ENCODE assay signal across 8 cellular contexts in genomic region chr1:155062702-155063411, GRCh38. TPM values are rescaled to one million over a fixed set of nuclear protein-coding genes. Genes with fewer than 3 reads are reported as not detected.
DNase-seq lines count a peak whose midpoint lies in the region.

No MANE protein-coding gene starts in this region.

- H3K18ac ChIP-seq in mesenchymal stem cell (ENCODE audit: low read depth in 1 of 2, low read length in 2 of 2), result no peak overlapping the region

- peak overlapping the region; percentile 68 for H3K27ac Mint-ChIP-seq in dendritic cell treated with granulocyte-macrophage colony-stimulating factor and Interleukin-4, amounts not matched to agents 40 ng/mL and 50 ng/mL, for 4 days

- in situ Hi-C loops in G401 (cut with HindIII; ENCODE audit: low sequenced_read_pairs), result no loop called here

- H4K91ac ChIP-seq in mesenchymal stem cell (ENCODE audit: low read length), result no peak overlapping the region

- peaks cover 23% of the 10 kb centered on the region for H3K4me1 ChIP-seq in mesenchymal stem cell (ENCODE audit: control insufficient read depth, insufficient read depth, low read depth, low read length)

- no peak overlapping the region for H2AK5ac ChIP-seq in mesenchymal stem cell (ENCODE audit: low read length, severe bottlenecking)

- H3K4me2 ChIP-seq in mesenchymal stem cell (ENCODE audit: low read length, poor library complexity, severe bottlenecking), result peak overlapping the region; percentile 50

- no peak overlapping the region for H4K8ac ChIP-seq in mesenchymal stem cell (ENCODE audit: low read length)

- no peak overlapping the region for H3K27ac ChIP-seq in mesenchymal stem cell (ENCODE audit: low read length, poor library complexity, severe bottlenecking)

- H3K27me3 ChIP-seq in MG63 (no peaks in the 10 kb centered on the region), mesenchymal stem cell (ENCODE audit: control insufficient read depth in 1 of 2, insufficient read depth in 1 of 2, low read length in 2 of 2) (no peaks in the 10 kb centered on the region)

- H3K4me3 ChIP-seq in MG63 (peak overlapping the region; percentile 85), mesenchymal stem cell (ENCODE audit: insufficient read depth in 1 of 2, low read depth in 1 of 2, low read length in 2 of 2) (peak overlapping the region; percentile 36 to 92)

- peaks cover 78% of the 10 kb centered on the region for H3K36me3 Mint-ChIP-seq in dendritic cell treated with granulocyte-macrophage colony-stimulating factor and Interleukin-4, amounts not matched to agents 40 ng/mL and 50 ng/mL, for 4 days (ENCODE audit: low read depth)

- H3K4ac ChIP-seq in mesenchymal stem cell (ENCODE audit: low read depth in 1 of 2, low read length in 2 of 2), result no peak overlapping the region

- peaks cover 68% of the 10 kb centered on the region for H3K4me1 Mint-ChIP-seq in dendritic cell treated with granulocyte-macrophage colony-stimulating factor and Interleukin-4, amounts not matched to agents 40 ng/mL and 50 ng/mL, for 4 days (ENCODE audit: low read depth)

- H3K4me3 Mint-ChIP-seq in dendritic cell treated with granulocyte-macrophage colony-stimulating factor and Interleukin-4, amounts not matched to agents 40 ng/mL and 50 ng/mL, for 4 days, result peak overlapping the region; percentile 84

- 4% methylated on average over 43 of the region's 46 CpGs for WGBS in mesenchymal stem cell

- no peak overlapping the region for H2BK5ac ChIP-seq in mesenchymal stem cell (ENCODE audit: low read depth, low read length, poor library complexity, severe bottlenecking)

- peaks cover 36% of the 10 kb centered on the region for H3K36me3 ChIP-seq in MG63
- H3K36me3 ChIP-seq in mesenchymal stem cell (ENCODE audit: control insufficient read depth in 1 of 2, insufficient read depth in 2 of 2, low read depth in 1 of 2, low read length in 2 of 2), result peaks cover 26 to 39% of the 10 kb centered on the region in 2 experiments

- DNase-seq in G401 (ENCODE audit: low spot score), result peak; percentile 59
- DNase-seq in MG63, result no peak
- DNase-seq in activated CD4-positive, CD25-positive, alpha-beta regulatory T cell treated with anti-CD3 and anti-CD28 coated beads, Interleukin-2, amount 50 U/mL, for 16 hours (ENCODE audit: low read depth, low spot score), result peak; percentile 45
- peak; percentile 69 for DNase-seq in mesenchymal stem cell
- DNase-seq in stimulated activated CD8-positive, alpha-beta memory T cell treated with anti-CD3 and anti-CD28 coated beads, Interleukin-7, amount 100 ng/mL, for 24 hours (ENCODE audit: low read depth), result peak; percentile 59
- no peak for DNase-seq in KG1 (lab: John Stamatoyannopoulos, UW)
- no peak for DNase-seq in Ammon's horn (ENCODE audit: low spot score)

- no peak overlapping the region for H3K14ac ChIP-seq in mesenchymal stem cell (ENCODE audit: low read length in 2 of 2)

- peaks cover 12% of the 10 kb centered on the region for H3K27me3 Mint-ChIP-seq in dendritic cell treated with granulocyte-macrophage colony-stimulating factor and Interleukin-4, amounts not matched to agents 40 ng/mL and 50 ng/mL, for 4 days

- H2BK12ac ChIP-seq in mesenchymal stem cell (ENCODE audit: low read length in 2 of 2), result no peak overlapping the region

- H3K23ac ChIP-seq in mesenchymal stem cell (ENCODE audit: low read length in 2 of 2), result no peak overlapping the region

- no peak overlapping the region for H2BK15ac ChIP-seq in mesenchymal stem cell (ENCODE audit: low read depth, poor library complexity, severe bottlenecking)

- peaks cover 10% of the 10 kb centered on the region for H3K79me1 ChIP-seq in mesenchymal stem cell (replicated peaks; ENCODE audit: low read length, poor library complexity, severe bottlenecking)

- no peak overlapping the region for H3K9ac ChIP-seq in mesenchymal stem cell (ENCODE audit: low read length)

- H3K9me3 Mint-ChIP-seq in dendritic cell treated with granulocyte-macrophage colony-stimulating factor and Interleukin-4, amounts not matched to agents 40 ng/mL and 50 ng/mL, for 4 days, result no peaks in the 10 kb centered on the region

- no peak overlapping the region for H2AFZ ChIP-seq in mesenchymal stem cell (ENCODE audit: low read depth, low read length)

- H2BK120ac ChIP-seq in mesenchymal stem cell (ENCODE audit: low read depth, low read length), result no peak overlapping the region

- intact Hi-C loops in dendritic cell treated with granulocyte-macrophage colony-stimulating factor and Interleukin-4, amounts not matched to agents 40 ng/mL and 50 ng/mL, for 4 days (cut with micrococcal nuclease), result loop anchor here (1.0 kb wide), 1 partner anchor 21 kb away; no protein-coding TSS in a partner anchor

- H3K9me3 ChIP-seq in MG63 (no peaks in the 10 kb centered on the region), mesenchymal stem cell (ENCODE audit: control insufficient read depth, low read length) (no peaks in the 10 kb centered on the region)

RNA-seq across cellular contexts. Expression of gene EFNA4, which starts 0.7 kb away (rescaled TPM):
- 14.0 and 26.2 TPM in 2 replicates for total RNA-seq in G401 (2014; rRNA removed; shearing (Covaris generic))
- 12.0 and 13.0 TPM in 2 replicates for total RNA-seq in MG63 (2014; rRNA removed; shearing (Covaris generic); ENCODE audit: low replicate concordance)
- 14.2 TPM for polyA plus RNA-seq in mesenchymal stem cell (2013, experiment 1 of 2)
- 14.3 TPM for polyA plus RNA-seq in mesenchymal stem cell (2013, experiment 2 of 2)

RNA-seq across cellular contexts. Expression of gene ADAM15, which starts 11.7 kb away (rescaled TPM):
- total RNA-seq in G401 (2014; rRNA removed; shearing (Covaris generic)), result 82.2 and 92.9 TPM in 2 replicates
- 189 and 285 TPM in 2 replicates for total RNA-seq in MG63 (2014; rRNA removed; shearing (Covaris generic); ENCODE audit: low replicate concordance)
- 32.8 TPM for polyA plus RNA-seq in mesenchymal stem cell (2013, experiment 1 of 2)
- 32.9 TPM for polyA plus RNA-seq in mesenchymal stem cell (2013, experiment 2 of 2)

RNA-seq across cellular contexts. Expression of gene EFNA3, which starts 15.8 kb away (rescaled TPM):
- total RNA-seq in G401 (2014; rRNA removed; shearing (Covaris generic)), result 3.3 and 5.1 TPM in 2 replicates
- total RNA-seq in MG63 (2014; rRNA removed; shearing (Covaris generic); ENCODE audit: low replicate concordance), result 0.64 and 3.0 TPM in 2 replicates
- 0.95 TPM for polyA plus RNA-seq in mesenchymal stem cell (2013, experiment 1 of 2)
- 1.3 TPM for polyA plus RNA-seq in mesenchymal stem cell (2013, experiment 2 of 2)

RNA-seq across cellular contexts. Expression of gene DCST1, which starts 29.2 kb away (rescaled TPM):
- total RNA-seq in G401 (2014; rRNA removed; shearing (Covaris generic)), result not detected in 2 replicates
- total RNA-seq in MG63 (2014; rRNA removed; shearing (Covaris generic); ENCODE audit: low replicate concordance), result not detected in 2 replicates
- polyA plus RNA-seq in mesenchymal stem cell (2013, experiment 1 of 2), result not detected
- polyA plus RNA-seq in mesenchymal stem cell (2013, experiment 2 of 2), result not detected

RNA-seq across cellular contexts. Expression of gene DCST2, which starts 29.3 kb away (rescaled TPM):
- 0.31 TPM in 1 of 2 replicates, not detected in the other for total RNA-seq in G401 (2014; rRNA removed; shearing (Covaris generic))
- total RNA-seq in MG63 (2014; rRNA removed; shearing (Covaris generic); ENCODE audit: low replicate concordance), result not detected in 2 replicates
- polyA plus RNA-seq in mesenchymal stem cell (2013, experiment 1 of 2), result 0.07 TPM
- polyA plus RNA-seq in mesenchymal stem cell (2013, experiment 2 of 2), result 0.08 TPM

Comparison
In these comparisons a context has a peak if more than half of its experiments do, and no peak if none do; other contexts are left out.
1. DNase-seq: peak in G401 (single experiment), activated CD4-positive, CD25-positive, alpha-beta regulatory T cell treated with anti-CD3 and anti-CD28 coated beads, Interleukin-2, amount 50 U/mL, for 16 hours (single experiment), mesenchymal stem cell (single experiment) and stimulated activated CD8-positive, alpha-beta memory T cell treated with anti-CD3 and anti-CD28 coated beads, Interleukin-7, amount 100 ng/mL, for 24 hours (single experiment); none in MG63 (single experiment), KG1 (single experiment) and Ammon's horn (single experiment).